Comparison of ENCODE assay signal across 8 cellular contexts in genomic region chr6:118776607-118777549, GRCh38.
DNase-seq lines count a peak whose midpoint lies in the region; ATAC-seq and TF ChIP-seq lines count a peak whose summit lies in the region.

No MANE protein-coding gene starts in this region.

- H3K4me3 ChIP-seq in AG09309 (ENCODE audit: control insufficient read depth, low read depth, low read length): no peak overlapping the region
- H3K4me3 ChIP-seq in choroid plexus epithelial cell (ENCODE audit: low read depth, low read length): no peak overlapping the region
- H3K4me3 ChIP-seq in liver (ENCODE audit: low read depth in 1 of 3, low read length in 3 of 3): no peak overlapping the region

- TF ChIP-seq CTCF in AG09309 (IDR thresholded peaks at IDR 0.05; ENCODE audit: control insufficient read depth, insufficient read depth, low read depth, low read length, missing control alignments): peak; percentile 74
- TF ChIP-seq CTCF in choroid plexus epithelial cell (conservative IDR thresholded peaks at IDR 0.05; ENCODE audit: low read depth, low read length): peak; percentile 79
- peak; percentile 77 for TF ChIP-seq CTCF in liver (IDR thresholded peaks at IDR 0.05; ENCODE audit: low read depth, low read length, missing input control)

- H3K9me3 ChIP-seq in liver (ENCODE audit: control insufficient read depth in 4 of 4, low read length in 3 of 4): no peaks in the 10 kb centered on the region

- H3K27me3 ChIP-seq in liver (ENCODE audit: control insufficient read depth in 4 of 4, insufficient read depth in 4 of 4, low read length in 3 of 4): no peaks in the 10 kb centered on the region

- no peak overlapping the region for H3K9ac ChIP-seq in liver (ENCODE audit: low read depth in 1 of 2, low read length in 2 of 2)

- H3K36me3 ChIP-seq in liver (ENCODE audit: control insufficient read depth in 4 of 4, insufficient read depth in 3 of 4, low read depth in 1 of 4, low read length in 3 of 4): no peaks in the 10 kb centered on the region

- whole genome bisulfite sequencing in liver: 54% methylated on average over 5 of the region's 5 CpGs

- ATAC-seq in GM18858 (IDR thresholded peaks at IDR 0.05; ENCODE audit: unreplicated experiment): peak; percentile 90
- peak; percentile 81 for ATAC-seq in HG03159 (IDR thresholded peaks at IDR 0.05; ENCODE audit: unreplicated experiment)
- ATAC-seq in activated CD4-positive, CD25-positive, alpha-beta regulatory T cell treated with anti-CD3 and anti-CD28 coated beads, Interleukin-2, amount 50 U/mL, for 24 hours: peak; percentile 70 to 81

- peak; percentile 53 for DNase-seq in AG09309 (ENCODE audit: low read depth)
- peak; percentile 57 for DNase-seq in NCI-H446 treated with DMSO at 0.1 percent for 48 hours (lab: John Stamatoyannopoulos, UW)
- DNase-seq in choroid plexus epithelial cell (ENCODE audit: low read depth): peak; percentile 88
- peak; percentile 32 to 35 for DNase-seq in stimulated activated CD8-positive, alpha-beta memory T cell treated with anti-CD3 and anti-CD28 coated beads, Interleukin-2, amount 100 ng/mL, for 1 hour (ENCODE audit: low read depth in 2 of 2)

- no peak overlapping the region for H3K27ac ChIP-seq in liver (ENCODE audit: low read depth in 1 of 2, low read length in 2 of 2)

- peak; percentile 81 to 85 for TF ChIP-seq RAD21 in liver (IDR thresholded peaks at IDR 0.05)

- peaks cover 0 to 4% (median 0%) of the 10 kb centered on the region in 4 donors for H3K4me1 ChIP-seq in liver (ENCODE audit: control insufficient read depth in 4 of 4, insufficient read depth in 4 of 4, low read length in 3 of 4)

TF ChIP-seq in liver, 16 proteins besides CTCF, POLR2A, EP300 and RAD21:
- TF ChIP-seq HNF4G (IDR thresholded peaks at IDR 0.05) (no peak), TAF1 (conservative IDR thresholded peaks at IDR 0.05) (no peak), GABPA (IDR thresholded peaks at IDR 0.05 in 1 of 2, conservative IDR thresholded peaks at IDR 0.05 in 1 of 2) (no peak), EGR1 (IDR thresholded peaks at IDR 0.05; ENCODE audit: low read depth in 2 of 2) (no peak), REST (IDR thresholded peaks at IDR 0.05) (no peak), ZBTB33 (IDR thresholded peaks at IDR 0.05) (peak; percentile 16), SP1 (IDR thresholded peaks at IDR 0.05) (no peak), FOXA1 (IDR thresholded peaks at IDR 0.05) (no peak), MAX (IDR thresholded peaks at IDR 0.05) (peak; percentile 29), YY1 (IDR thresholded peaks at IDR 0.05) (peak; percentile 22)

Comparison
In these comparisons a context has a peak if more than half of its experiments do, and no peak if none do; other contexts are left out.
1. DNase-seq: peak in every context shown above with its lines; median percentile 88 in choroid plexus epithelial cell; 57 in NCI-H446 treated with DMSO at 0.1 percent for 48 hours; 53 in AG09309; 34 in stimulated activated CD8-positive, alpha-beta memory T cell treated with anti-CD3 and anti-CD28 coated beads, Interleukin-2, amount 100 ng/mL, for 1 hour.